1 cellular context compared by ENCODE assay signal in the genomic region with DNA sequence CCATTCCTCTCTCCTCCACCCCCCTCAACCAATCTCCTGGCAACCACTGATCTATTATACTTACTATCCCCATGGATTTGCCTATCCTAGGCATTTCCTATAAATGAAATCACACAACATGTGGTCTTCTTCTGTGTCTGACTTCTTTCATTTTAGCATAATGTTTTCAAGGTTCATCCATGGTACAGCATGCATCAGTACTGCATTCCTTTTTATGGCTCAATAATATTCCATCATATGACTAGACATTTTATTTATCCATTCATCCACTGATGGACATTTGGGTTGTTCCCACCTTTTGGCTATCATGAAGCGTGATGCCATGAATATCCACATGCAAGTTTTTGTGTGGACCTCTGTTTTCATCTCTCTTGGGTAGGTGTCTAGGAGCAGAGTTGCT.
TF ChIP-seq lines count a peak whose summit lies in the region.

No MANE protein-coding gene starts in this region.

TF ChIP-seq in liver, 16 proteins besides CTCF, POLR2A, EP300 and RAD21 (continued from another document):
- TF ChIP-seq SP1 (IDR thresholded peaks at IDR 0.05) (no peak), EGR1 (IDR thresholded peaks at IDR 0.05; ENCODE audit: low read depth in 2 of 2) (no peak), YY1 (IDR thresholded peaks at IDR 0.05) (no peak), JUND (IDR thresholded peaks at IDR 0.05) (no peak)
- TF ChIP-seq, protein P1, sequence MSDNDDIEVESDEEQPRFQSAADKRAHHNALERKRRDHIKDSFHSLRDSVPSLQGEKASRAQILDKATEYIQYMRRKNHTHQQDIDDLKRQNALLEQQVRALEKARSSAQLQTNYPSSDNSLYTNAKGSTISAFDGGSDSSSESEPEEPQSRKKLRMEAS (IDR thresholded peaks at IDR 0.05): no peak
TF ChIP-seq in liver: peak in this region for 0.
